25 cellular contexts compared by ENCODE assay signal in the genomic region with DNA sequence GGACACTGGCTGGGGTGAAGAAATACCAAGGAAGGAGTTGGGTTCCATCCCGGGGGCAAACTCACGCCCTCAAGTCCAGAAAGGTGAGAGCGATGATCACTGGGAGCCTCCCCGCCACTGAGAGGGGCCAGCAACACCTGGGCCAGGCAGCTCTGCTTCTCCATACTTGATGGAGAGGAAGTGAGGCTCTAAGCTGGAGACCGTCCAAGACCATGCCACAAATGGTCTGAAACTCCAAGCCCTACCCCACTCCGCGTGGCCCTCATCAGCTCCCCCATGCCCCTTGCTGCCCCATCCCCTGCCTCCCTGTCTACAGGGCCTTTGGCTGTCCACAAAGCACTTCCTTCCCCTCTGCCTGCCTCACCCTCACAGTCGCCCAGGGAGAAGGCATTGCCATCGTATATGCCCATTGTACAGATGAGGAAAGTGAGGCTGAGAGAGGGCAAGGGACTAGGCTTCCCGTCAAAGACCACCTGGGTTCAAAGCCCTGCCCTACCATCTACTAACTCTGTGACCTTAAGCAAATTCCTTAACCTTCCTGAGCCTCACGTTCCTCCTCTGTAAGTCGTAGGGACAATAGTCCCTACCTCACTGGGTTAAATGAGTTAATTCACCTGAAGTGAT.
"Had no signal": no experiment of that assay in that cellular context is flagged by ENCODE, and none has a peak within 500 bp of the region (broad histone marks: within the 10 kb centered on the region; RNA-seq: fewer than 3 reads in every experiment).

No MANE protein-coding gene starts in this region.

- H3K36me3 ChIP-seq: cardiac muscle cell, lower lobe of right lung, neutrophil, ovary, right atrium auricular region, thoracic aorta, upper lobe of right lung had no signal

- H3K27ac ChIP-seq: body of pancreas, cardiac muscle cell, foreskin keratinocyte, neutrophil, ovary, psoas muscle, right atrium auricular region, thoracic aorta, upper lobe of right lung had no signal

- H3K9me3 Mint-ChIP-seq: activated CD4-positive, alpha-beta T cell treated with anti-CD3 and anti-CD28 coated beads, Interleukin-2, amount 10 ng/mL, durations not matched to agents 7 days and 5 days; activated CD8-positive, alpha-beta T cell treated with anti-CD3 and anti-CD28 coated beads for 36 hours; activated naive CD4-positive, alpha-beta T cell treated with anti-CD3 and anti-CD28 coated beads, Interleukin-2, amount 10 ng/mL, durations not matched to agents 7 days and 5 days; mesothelial cell of epicardium; naive thymus-derived CD8-positive, alpha-beta T cell had no signal

- ATAC-seq: activated CD8-positive, alpha-beta memory T cell treated with anti-CD3 and anti-CD28 coated beads, Interleukin-2, amount 10 ng/mL, durations not matched to agents 7 days and 5 days; activated CD8-positive, alpha-beta T cell treated with anti-CD3 and anti-CD28 coated beads for 36 hours; body of pancreas; foreskin keratinocyte; lower lobe of right lung; naive thymus-derived CD8-positive, alpha-beta T cell; psoas muscle; upper lobe of right lung had no signal

- FAIRE-seq: keratinocyte had no signal

- DNase-seq: activated CD4-positive, alpha-beta T cell treated with anti-CD3 and anti-CD28 coated beads, Interleukin-2, amount 10 ng/mL, durations not matched to agents 7 days and 5 days; activated CD8-positive, alpha-beta memory T cell treated with anti-CD3 and anti-CD28 coated beads, Interleukin-2, amount 10 ng/mL, durations not matched to agents 7 days and 5 days; activated CD8-positive, alpha-beta T cell treated with anti-CD3 and anti-CD28 coated beads for 36 hours; activated effector memory CD4-positive, alpha-beta T cell treated with anti-CD3 and anti-CD28 coated beads, Interleukin-2, amount 50 U/mL, for 16 hours; activated naive CD4-positive, alpha-beta T cell treated with anti-CD3 and anti-CD28 coated beads, Interleukin-2, amount 10 ng/mL, durations not matched to agents 7 days and 5 days; activated T-cell treated with anti-CD3 and anti-CD28 coated beads for 4 hours; body of pancreas; dermis blood vessel endothelial cell; effector CD8-positive, alpha-beta T cell; erythroblast; foreskin keratinocyte; lower lobe of right lung; naive thymus-derived CD8-positive, alpha-beta T cell; ovary; stimulated activated CD4-positive, alpha-beta T cell treated with anti-CD3 and anti-CD28 coated beads, Interleukin-4, amount 100 ng/mL, for 24 hours; stimulated activated naive CD4-positive, alpha-beta T cell treated with Interleukin-2 at 50 U/mL for 16 hours; T1000; upper lobe of right lung had no signal

- H3K27me3 ChIP-seq: body of pancreas, cardiac muscle cell, foreskin keratinocyte, ovary, right atrium auricular region had no signal

- H3K9me3 ChIP-seq: body of pancreas, lower lobe of right lung, neutrophil, ovary, psoas muscle, right atrium auricular region, thoracic aorta, upper lobe of right lung had no signal

- H3K27ac Mint-ChIP-seq: activated CD4-positive, alpha-beta T cell treated with anti-CD3 and anti-CD28 coated beads, Interleukin-2, amount 10 ng/mL, durations not matched to agents 7 days and 5 days; activated CD8-positive, alpha-beta memory T cell treated with anti-CD3 and anti-CD28 coated beads, Interleukin-2, amount 10 ng/mL, durations not matched to agents 7 days and 5 days; activated CD8-positive, alpha-beta T cell treated with anti-CD3 and anti-CD28 coated beads for 36 hours; activated naive CD4-positive, alpha-beta T cell treated with anti-CD3 and anti-CD28 coated beads, Interleukin-2, amount 10 ng/mL, durations not matched to agents 7 days and 5 days; mesothelial cell of epicardium; naive thymus-derived CD8-positive, alpha-beta T cell had no signal

- H3K4me3 Mint-ChIP-seq: activated CD4-positive, alpha-beta T cell treated with anti-CD3 and anti-CD28 coated beads, Interleukin-2, amount 10 ng/mL, durations not matched to agents 7 days and 5 days; activated CD8-positive, alpha-beta memory T cell treated with anti-CD3 and anti-CD28 coated beads, Interleukin-2, amount 10 ng/mL, durations not matched to agents 7 days and 5 days; activated CD8-positive, alpha-beta T cell treated with anti-CD3 and anti-CD28 coated beads for 36 hours; activated naive CD4-positive, alpha-beta T cell treated with anti-CD3 and anti-CD28 coated beads, Interleukin-2, amount 10 ng/mL, durations not matched to agents 7 days and 5 days; mesothelial cell of epicardium; naive thymus-derived CD8-positive, alpha-beta T cell had no signal

- H3K36me3 Mint-ChIP-seq: activated CD8-positive, alpha-beta memory T cell treated with anti-CD3 and anti-CD28 coated beads, Interleukin-2, amount 10 ng/mL, durations not matched to agents 7 days and 5 days; mesothelial cell of epicardium had no signal

- H3K4me3 ChIP-seq: body of pancreas, cardiac muscle cell, lower lobe of right lung, ovary, psoas muscle, right atrium auricular region, thoracic aorta, upper lobe of right lung had no signal
